In genomic region chr17:14866266-14866665, GRCh38 we compare ENCODE assay signal across 23 cellular contexts.
DNase-seq lines count a peak whose midpoint lies in the region; ATAC-seq and TF ChIP-seq lines count a peak whose summit lies in the region.
"Had no signal": no experiment of that assay in that cellular context is flagged by ENCODE, and none has a peak within 500 bp of the region (broad histone marks: within the 10 kb centered on the region; RNA-seq: fewer than 3 reads in every experiment).

No MANE protein-coding gene starts in this region.

- no peaks in the 10 kb centered on the region for H3K27me3 ChIP-seq in GM23248 (replicated peaks; ENCODE audit: insufficient read depth)
- H3K27me3 ChIP-seq: SJCRH30 had no signal

- TF ChIP-seq CTCF in AG09309 (IDR thresholded peaks at IDR 0.05; ENCODE audit: control insufficient read depth, insufficient read depth, low read depth, low read length, missing control alignments), result no peak

- WGBS in GM23248 (ENCODE audit: low coverage in 1 of 2, low lambda C conversion rate in 2 of 2, missing lambda C conversion rate in 2 of 2), 2 experiments, result 68 to 69% methylated on average over 7 of the region's 7 CpGs

- H3K4me2 ChIP-seq in GM23248 (ENCODE audit: unreplicated experiment), result no peak overlapping the region
- H3K4me2 ChIP-seq: KMS-11 had no signal

- H4K20me1 ChIP-seq in GM23248 (ENCODE audit: insufficient read depth), result no peaks in the 10 kb centered on the region

- H3K9ac ChIP-seq in GM23248, result no peak overlapping the region
- H3K9ac ChIP-seq: KMS-11 had no signal

- ATAC-seq in HG02623 (IDR thresholded peaks at IDR 0.05; ENCODE audit: unreplicated experiment), result no peak
- ATAC-seq: PC-3, SK-N-SH treated with all-trans-retinoic acid at 6 μM for 48 hours had no signal

- H3K4me1 ChIP-seq in GM23248 (ENCODE audit: insufficient read depth), result no peaks in the 10 kb centered on the region
- H3K4me1 ChIP-seq: SJCRH30 had no signal

- H3K79me2 ChIP-seq in GM23248 (ENCODE audit: insufficient read depth), result no peaks in the 10 kb centered on the region

- H3K4me3 ChIP-seq in AG09309 (ENCODE audit: control insufficient read depth, low read depth, low read length) (no peak overlapping the region), GM23248 (no peak overlapping the region)
- H3K4me3 ChIP-seq: SJCRH30 had no signal

- no peaks in the 10 kb centered on the region for H3K9me3 ChIP-seq in GM23248 (ENCODE audit: low read depth)
- H3K9me3 ChIP-seq: SJCRH30 had no signal

- H2AFZ ChIP-seq in GM23248, result no peak overlapping the region

- no peaks in the 10 kb centered on the region for H3F3A ChIP-seq in GM23248 (ENCODE audit: insufficient read depth)

- no peaks in the 10 kb centered on the region for H3K36me3 ChIP-seq in GM23248 (ENCODE audit: low read depth)
- H3K36me3 ChIP-seq: SJCRH30 had no signal

- no peaks in the 10 kb centered on the region for H3K9me2 ChIP-seq in GM23248 (ENCODE audit: insufficient read depth)

- in situ Hi-C loops in GM23248 (cut with MboI), result no loop called here

- H3K27ac ChIP-seq in GM23248, result no peak overlapping the region
- H3K27ac ChIP-seq: KMS-11, SJCRH30 had no signal

- DNase-seq in AG09309 (ENCODE audit: low read depth) (peak; percentile 78), GM23248 (peak; percentile 10), fibroblast of gingiva (ENCODE audit: low read depth) (peak; percentile 70), stromal cell of bone marrow (ENCODE audit: low read depth) (peak; percentile 58), NCI-H128 (lab: John Stamatoyannopoulos, UW; ENCODE audit: unreplicated experiment) (no peak), amygdala (lab: John Stamatoyannopoulos, UW) (no peak)
- DNase-seq: 8988T; C1 segment of cervical spinal cord; CD8-positive, alpha-beta memory T cell; DMS 273 treated with DMSO at 0.1 percent for 48 hours; DMS79 treated with DMSO at 0.1 percent for 48 hours; H7; NCI-H1092 treated with DMSO at 0.1 percent for 48 hours; NCI-H1436 treated with DMSO at 0.1 percent for 48 hours; NCI-H446; NCI-H524 treated with DMSO at 0.1 percent for 48 hours; NCI-H82; NK-92 treated with Interleukin-12 subunit alpha and Interleukin-12 subunit beta, amount 100 ng/mL, for 24 hours; PC-3; SJCRH30 had no signal

Comparison
In these comparisons a context has a peak if more than half of its experiments do, and no peak if none do; other contexts are left out.
1. DNase-seq: peak in AG09309 (single experiment), GM23248 (single experiment), fibroblast of gingiva (single experiment) and stromal cell of bone marrow (single experiment); none in NCI-H128 (single experiment) and amygdala (0 of 56).